Comparison of ENCODE assay signal across 28 cellular contexts in genomic region chr16:88039591-88039990, GRCh38.
DNase-seq lines count a peak whose midpoint lies in the region; FAIRE-seq and TF ChIP-seq lines count a peak whose summit lies in the region.
"Had no signal": no experiment of that assay in that cellular context is flagged by ENCODE, and none has a peak within 500 bp of the region (broad histone marks: within the 10 kb centered on the region; RNA-seq: fewer than 3 reads in every experiment).

No MANE protein-coding gene starts in this region.

- TF ChIP-seq CTCF in kidney (IDR thresholded peaks at IDR 0.05; ENCODE audit: borderline replicate concordance, extremely low read depth, insufficient read depth) = no peak
- TF ChIP-seq CTCF in nephron progenitor cell (IDR thresholded peaks at IDR 0.05) = no peak

- FAIRE-seq in kidney (lab: Jason Lieb, UNC) = no peak
- no peak for FAIRE-seq in HTR-8/SVneo (lab: Jason Lieb, UNC)
- FAIRE-seq: A549, GM12878, GM12892, GM19239 had no signal

- intact Hi-C loops in kidney (cut with DNase I) = no loop called here
- intact Hi-C loops in posterior vena cava (cut with DNase I) = no loop called here

- peak overlapping the region; percentile 45 for H3K27ac Mint-ChIP-seq in nephron progenitor cell
- H3K27ac Mint-ChIP-seq: B cell; CD4-positive, alpha-beta T cell; CD8-positive, alpha-beta T cell had no signal

- peaks cover 2% of the 10 kb centered on the region for H3K27me3 Mint-ChIP-seq in nephron progenitor cell (ENCODE audit: low read depth, poor library complexity)
- H3K27me3 Mint-ChIP-seq: B cell; CD4-positive, alpha-beta T cell had no signal

- peaks cover 29% of the 10 kb centered on the region for H3K36me3 Mint-ChIP-seq in nephron progenitor cell (ENCODE audit: low read depth)

- H3K9me3 Mint-ChIP-seq in nephron progenitor cell = no peaks in the 10 kb centered on the region
- H3K9me3 Mint-ChIP-seq: CD4-positive, alpha-beta T cell; CD8-positive, alpha-beta T cell had no signal

- peak; percentile 11 for DNase-seq in activated CD8-positive, alpha-beta memory T cell treated with anti-CD3 and anti-CD28 coated beads, Interleukin-2, amount 50 U/mL, for 4 hours
- DNase-seq in activated CD8-positive, alpha-beta memory T cell treated with anti-CD3 and anti-CD28 coated beads, Interleukin-2, amount 50 U/mL, for 48 hours = no peak
- DNase-seq in kidney (peak; percentile 54), nephron progenitor cell (no peak), posterior vena cava (ENCODE audit: low spot score) (peak; percentile 38), D341Med (ENCODE audit: low spot score) (no peak), HTR-8/SVneo (ENCODE audit: insufficient read length, low spot score) (no peak), NCI-H524 treated with DMSO at 0.1 percent for 48 hours (lab: John Stamatoyannopoulos, UW) (no peak)
- DNase-seq: AML-193; Caco-2; Calu3; CD4-positive, alpha-beta T cell; CD8-positive, alpha-beta T cell; DMS 273 treated with DMSO at 0.1 percent for 48 hours; DMS153; DMS53; DMS79; DND-41; EL; GDM1 had no signal

- no peaks in the 10 kb centered on the region for H3K9me3 ChIP-seq in kidney (ENCODE audit: control insufficient read depth in 1 of 2, low read length in 2 of 2)
- H3K9me3 ChIP-seq: A549; BLaER1 treated with 17β-estradiol and CSF1 and Interleukin-3, amounts not matched to agents 10 nM and 100 nM; Caco-2 had no signal

- peaks cover 6 to 8% of the 10 kb centered on the region in 2 donors for H3K36me3 ChIP-seq in kidney (ENCODE audit: control insufficient read depth in 1 of 2, insufficient read depth in 2 of 2, low read length in 2 of 2)

- no peak overlapping the region for H3K4me3 Mint-ChIP-seq in nephron progenitor cell
- H3K4me3 Mint-ChIP-seq: B cell; CD4-positive, alpha-beta T cell; CD8-positive, alpha-beta T cell had no signal

- H3K9ac ChIP-seq in kidney (ENCODE audit: low read length in 2 of 2) = no peak overlapping the region
- H3K9ac ChIP-seq: BLaER1 treated with 17β-estradiol and CSF1 and Interleukin-3, amounts not matched to agents 10 nM and 100 nM had no signal

- peaks cover 12% of the 10 kb centered on the region for H3K4me1 Mint-ChIP-seq in nephron progenitor cell

- H3K4me3 ChIP-seq in kidney (ENCODE audit: low read length in 2 of 2) = no peak overlapping the region
- H3K4me3 ChIP-seq: A549; BLaER1 treated with 17β-estradiol and CSF1 and Interleukin-3, amounts not matched to agents 10 nM and 100 nM; GM12878 had no signal

- H3K4me1 ChIP-seq in kidney (ENCODE audit: control insufficient read depth in 1 of 2, insufficient read depth in 1 of 2, low read depth in 1 of 2, low read length in 2 of 2) = no peaks in the 10 kb centered on the region
- H3K4me1 ChIP-seq: A549, Caco-2 had no signal

- H3K27ac ChIP-seq in kidney (ENCODE audit: low read depth in 2 of 2, low read length in 2 of 2) = no peak overlapping the region
- H3K27ac ChIP-seq: 22Rv1, A549, C4-2B had no signal

Comparison
In these comparisons a context has a peak if more than half of its experiments do, and no peak if none do; other contexts are left out.
1. DNase-seq: peak in activated CD8-positive, alpha-beta memory T cell treated with anti-CD3 and anti-CD28 coated beads, Interleukin-2, amount 50 U/mL, for 4 hours (single experiment), kidney (single experiment) and posterior vena cava (single experiment); none in activated CD8-positive, alpha-beta memory T cell treated with anti-CD3 and anti-CD28 coated beads, Interleukin-2, amount 50 U/mL, for 48 hours (single experiment), nephron progenitor cell (single experiment), D341Med (single experiment), HTR-8/SVneo (single experiment) and NCI-H524 treated with DMSO at 0.1 percent for 48 hours (single experiment).